ENCODE assay signal across 8 cellular contexts in genomic region chr4:124631760-124632159, GRCh38.
DNase-seq lines count a peak whose midpoint lies in the region; ATAC-seq, FAIRE-seq and TF ChIP-seq lines count a peak whose summit lies in the region.

No MANE protein-coding gene starts in this region.

- TF ChIP-seq CTCF in bronchial epithelial cell (IDR thresholded peaks at IDR 0.05; ENCODE audit: insufficient read depth, low read length, severe bottlenecking) (no peak), omental fat pad (IDR thresholded peaks at IDR 0.05) (no peak)

- WGBS in HUES64, result 71% methylated on average over 1 of the region's 1 CpG

- in situ Hi-C loops in Caki2 (cut with HindIII; ENCODE audit: low pct_unique_long_range_greater_than_20kb, low sequenced_read_pairs), result no loop called here

- H3K4me1 ChIP-seq in HUES64 (ENCODE audit: insufficient read depth, low read length), result peaks cover 51% of the 10 kb centered on the region

- no peak overlapping the region for H3K9ac ChIP-seq in HUES64 (ENCODE audit: low read depth, low read length)

- peak; percentile 97 for FAIRE-seq in bronchial epithelial cell (lab: Jason Lieb, UNC)

- H3K27ac ChIP-seq in HUES64 (ENCODE audit: low read depth, low read length), result peak overlapping the region; percentile 42; the same call in 1 of the 2 replicates

- H3K27me3 ChIP-seq in HUES64 (ENCODE audit: insufficient read depth, low read length) (no peaks in the 10 kb centered on the region), bronchial epithelial cell (ENCODE audit: control insufficient read depth, insufficient read depth, low read length) (no peaks in the 10 kb centered on the region)

- H3K36me3 ChIP-seq in HUES64 (ENCODE audit: insufficient read depth, low read length), result no peaks in the 10 kb centered on the region
- H3K36me3 ChIP-seq in bronchial epithelial cell (ENCODE audit: control insufficient read depth, insufficient read depth, low read length), result no peaks in the 10 kb centered on the region

- no peak overlapping the region for H3K4me3 ChIP-seq in HUES64 (ENCODE audit: low read length)
- H3K4me3 ChIP-seq in bronchial epithelial cell (ENCODE audit: low read depth, low read length), result no peak overlapping the region

- no peaks in the 10 kb centered on the region for H3K9me3 ChIP-seq in HUES64 (ENCODE audit: insufficient read depth, low read depth, low read length)

- ATAC-seq in GM21723 (IDR thresholded peaks at IDR 0.05; ENCODE audit: unreplicated experiment) (peak; percentile 78), omental fat pad (ENCODE audit: low FRiP score) (peak; percentile 73), GM21528 (IDR thresholded peaks at IDR 0.05; ENCODE audit: low FRiP score, unreplicated experiment) (no peak)

- DNase-seq in Caki2 (ENCODE audit: low read depth) (peak; percentile 89), bronchial epithelial cell (ENCODE audit: low read depth) (peak; percentile 99), omental fat pad (ENCODE audit: low spot score) (no peak), GF-D8 (lab: John Stamatoyannopoulos, UW) (no peak), NCI-H146 (lab: John Stamatoyannopoulos, UW) (no peak)

Comparison
In these comparisons a context has a peak if more than half of its experiments do, and no peak if none do; other contexts are left out.
1. DNase-seq: peak in Caki2 (single experiment) and bronchial epithelial cell (single experiment); none in omental fat pad (single experiment), GF-D8 (single experiment) and NCI-H146 (single experiment).